Comparison of ENCODE assay signal across 1 cellular context in the genomic region with DNA sequence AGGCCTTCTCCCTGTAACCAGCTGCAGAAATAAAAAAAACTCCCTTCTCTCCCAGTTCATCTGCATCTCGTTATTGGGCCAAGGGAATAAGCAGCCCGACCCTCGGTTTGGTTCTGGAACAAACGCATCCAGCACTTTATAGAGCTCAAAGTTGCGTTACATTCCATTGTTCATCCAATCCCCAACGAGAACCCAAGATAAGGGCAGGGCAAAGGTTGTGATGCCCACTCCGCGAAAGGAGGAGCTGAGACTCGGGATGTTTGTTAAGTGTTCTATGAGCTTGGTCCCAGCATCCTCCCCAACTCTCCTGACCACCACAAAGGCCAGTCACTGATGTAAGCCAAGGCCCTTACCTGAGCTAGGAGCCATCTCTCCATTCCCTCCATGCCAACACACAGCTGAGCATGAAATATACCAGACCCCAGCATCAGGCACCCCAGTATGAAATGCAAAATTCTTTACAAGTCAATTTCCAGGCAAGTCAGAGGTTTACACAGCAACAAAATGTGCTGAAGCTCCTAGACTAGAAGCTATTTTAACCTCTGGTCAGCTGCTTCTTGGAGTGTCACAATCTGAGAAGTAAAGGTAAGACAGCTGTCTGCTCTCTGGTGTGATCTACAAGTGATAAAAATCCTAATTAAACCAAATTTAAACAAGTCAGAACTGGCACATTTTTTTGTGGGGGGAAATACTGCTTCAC.
TF ChIP-seq lines count a peak whose summit lies in the region.

No MANE protein-coding gene starts in this region.

TF ChIP-seq in GM23338, 12 proteins besides CTCF, POLR2A, EP300 and RAD21 (continued from another document):
- TF ChIP-seq EZH2phosphoT487 (IDR thresholded peaks at IDR 0.05; ENCODE audit: unreplicated experiment): no peak
- TF ChIP-seq ZNF331 (CRISPR knock-in tag; IDR thresholded peaks at IDR 0.05; ENCODE audit: low read depth): no peak
- no peak for TF ChIP-seq CREB1 (CRISPR knock-in tag; IDR thresholded peaks at IDR 0.05; ENCODE audit: low read depth)
- no peak for TF ChIP-seq EZH2 (IDR thresholded peaks at IDR 0.05; ENCODE audit: low read depth, unreplicated experiment)
